25 cellular contexts compared by ENCODE assay signal in genomic region chr9:6996061-6996854, GRCh38.
DNase-seq lines count a peak whose midpoint lies in the region; ATAC-seq, FAIRE-seq and TF ChIP-seq lines count a peak whose summit lies in the region.
"Had no signal": no experiment of that assay in that cellular context is flagged by ENCODE, and none has a peak within 500 bp of the region (broad histone marks: within the 10 kb centered on the region; RNA-seq: fewer than 3 reads in every experiment).

No MANE protein-coding gene starts in this region.

- H3K4me3 ChIP-seq in A549 (no peak overlapping the region), choroid plexus epithelial cell (ENCODE audit: low read depth, low read length) (no peak overlapping the region), parathyroid adenoma (ENCODE audit: low read depth, low read length) (peak overlapping the region; percentile 23)
- H3K4me3 ChIP-seq: SK-N-MC had no signal

- H3K4me1 ChIP-seq in A549 (no peaks in the 10 kb centered on the region), parathyroid adenoma (peaks cover 6% of the 10 kb centered on the region)

- H3K4me2 ChIP-seq in A549 = no peak overlapping the region
- peak overlapping the region; percentile 19 for H3K4me2 ChIP-seq in parathyroid adenoma (ENCODE audit: low read length)

- H2AFZ ChIP-seq in parathyroid adenoma = no peak overlapping the region

- no peak for TF ChIP-seq RAD21 in A549 (conservative IDR thresholded peaks at IDR 0.05 in 1 of 2, IDR thresholded peaks at IDR 0.05 in 1 of 2)

- CTCF ChIA-PET in A549 (lab: Yijun Ruan, JAX) = no interaction called here

- FAIRE-seq in A549 (lab: Jason Lieb, UNC) = no peak
- FAIRE-seq: GM12892, H54, HTR-8/SVneo had no signal

- H3K36me3 ChIP-seq in parathyroid adenoma (ENCODE audit: control insufficient read depth, insufficient read depth, low read length) = no peaks in the 10 kb centered on the region

- no peak for TF ChIP-seq POLR2A in A549 (IDR thresholded peaks at IDR 0.05; ENCODE audit: low read length)

- no peaks in the 10 kb centered on the region for H3K79me2 ChIP-seq in parathyroid adenoma

- H3K9me3 ChIP-seq in A549 (no peaks in the 10 kb centered on the region), parathyroid adenoma (ENCODE audit: control insufficient read depth, low read length) (no peaks in the 10 kb centered on the region)

- no peak for TF ChIP-seq EP300 in A549 (IDR thresholded peaks at IDR 0.05)

- H3K27ac ChIP-seq in A549 = no peak overlapping the region
- no peak overlapping the region for H3K27ac ChIP-seq in parathyroid adenoma
- H3K27ac ChIP-seq: RWPE1, SK-N-MC had no signal

- no peak for DNase-seq in A549 (ENCODE audit: low read depth in 1 of 2, low spot score in 1 of 2)
- peak; percentile 43 for DNase-seq in EL
- DNase-seq in choroid plexus epithelial cell (ENCODE audit: low read depth) = peak; percentile 26
- DNase-seq in NK-92 (lab: John Stamatoyannopoulos, UW; ENCODE audit: unreplicated experiment) = no peak
- DNase-seq: C1 segment of cervical spinal cord; CD4-positive, alpha-beta memory T cell; COR-L47; KG1; MM.1S; NCI-H1048; NCI-H1694 treated with DMSO at 0.1 percent for 48 hours; NCI-H2171; NCI-H226; NCI-H510A; NCI-H69; SIG-M5 had no signal

- POLR2A ChIA-PET in A549 (lab: Yijun Ruan, JAX) = no interaction called here

- no peak overlapping the region for H3K9ac ChIP-seq in parathyroid adenoma

- WGBS in A549 (ENCODE audit: missing lambda C conversion rate) = 91% methylated on average over 7 of the region's 7 CpGs

- TF ChIP-seq CTCF in A549 (IDR thresholded peaks at IDR 0.05) (no peak), choroid plexus epithelial cell (conservative IDR thresholded peaks at IDR 0.05; ENCODE audit: low read depth, low read length) (no peak), parathyroid adenoma (IDR thresholded peaks at IDR 0.05) (no peak)

- no peaks in the 10 kb centered on the region for H3K27me3 ChIP-seq in parathyroid adenoma (ENCODE audit: control insufficient read depth, insufficient read depth, low read length)

- ATAC-seq in A549 (no peak), HG02970 (IDR thresholded peaks at IDR 0.05; ENCODE audit: low FRiP score, unreplicated experiment) (no peak), HG03457 (IDR thresholded peaks at IDR 0.05; ENCODE audit: unreplicated experiment) (no peak)
- ATAC-seq: Panc1 had no signal

TF ChIP-seq in A549, 52 proteins besides CTCF, POLR2A, EP300 and RAD21:
- TF ChIP-seq MAX (IDR thresholded peaks at IDR 0.05) (no peak), MAFK (IDR thresholded peaks at IDR 0.05; ENCODE audit: partially characterized antibody) (peak; percentile 35), USF2 (IDR thresholded peaks at IDR 0.05) (no peak), TFCP2L1 (CRISPR knock-in tag; IDR thresholded peaks at IDR 0.05) (no peak)

Comparison
In these comparisons a context has a peak if more than half of its experiments do, and no peak if none do; other contexts are left out.
1. DNase-seq: peak in EL (single experiment) and choroid plexus epithelial cell (single experiment); none in A549 (0 of 2) and NK-92 (single experiment).